9 cellular contexts compared by ENCODE assay signal in the genomic region with DNA sequence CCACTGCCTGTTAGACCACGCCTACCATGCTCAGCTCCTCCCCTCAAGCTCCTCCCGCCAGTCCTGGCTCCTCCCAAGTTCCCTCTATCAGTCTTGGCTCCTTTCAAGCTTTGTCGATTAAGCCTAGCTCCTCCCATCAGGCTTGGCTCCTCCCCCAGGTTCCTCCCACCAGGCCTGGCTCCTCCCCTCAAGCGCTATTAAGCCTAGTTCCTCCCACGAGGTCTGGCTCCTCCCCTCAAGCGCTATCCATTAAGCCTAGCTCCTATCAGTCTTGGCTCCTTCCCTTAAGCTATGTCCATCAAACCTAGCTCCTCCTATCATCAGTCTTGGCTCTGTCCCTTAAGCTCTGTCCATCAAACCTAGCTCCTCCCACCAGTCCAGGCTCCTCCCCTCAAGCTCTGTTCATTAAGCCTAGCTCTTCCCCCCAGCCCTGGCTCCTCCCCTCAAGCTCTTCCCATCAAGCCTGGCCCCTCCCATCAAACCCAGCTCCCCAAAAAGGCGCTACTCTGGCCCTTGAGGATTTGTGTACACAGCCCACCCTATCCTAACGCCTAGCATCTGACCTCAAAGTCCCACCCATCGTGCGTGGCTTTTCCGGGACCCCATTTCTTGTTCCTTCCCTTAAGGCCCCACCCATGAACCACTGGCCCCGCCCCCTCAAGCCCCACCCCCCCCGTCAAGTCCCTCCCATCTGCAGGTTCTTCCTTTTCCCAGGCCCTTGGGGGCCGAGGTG. TPM values are rescaled to one million over a fixed set of nuclear protein-coding genes. Genes with fewer than 3 reads are reported as not detected.
DNase-seq lines count a peak whose midpoint lies in the region; ATAC-seq and TF ChIP-seq lines count a peak whose summit lies in the region.
"Had no signal": no experiment of that assay in that cellular context is flagged by ENCODE, and none has a peak within 500 bp of the region (broad histone marks: within the 10 kb centered on the region; RNA-seq: fewer than 3 reads in every experiment).

No MANE protein-coding gene starts in this region.

- H3K9me3 Mint-ChIP-seq in activated T-helper 17 cell treated with anti-CD3 and anti-CD28 coated beads, Interleukin-2, amount 50 U/mL, for 72 hours = no peaks in the 10 kb centered on the region
- no peaks in the 10 kb centered on the region for H3K9me3 Mint-ChIP-seq in natural killer cell treated with Interleukin-12 subunit alpha and Interleukin-12 subunit beta and Interleukin-15 and Interleukin-18, amount 100 ng/mL, for 72 hours
- no peaks in the 10 kb centered on the region for H3K9me3 Mint-ChIP-seq in endothelial cell (ENCODE audit: unreplicated experiment)
- peaks cover 0 to 2% (median 0%) of the 10 kb centered on the region in 8 donors for H3K9me3 Mint-ChIP-seq in CD4-positive, alpha-beta memory T cell

- no peak overlapping the region for H3K27ac Mint-ChIP-seq in activated T-helper 17 cell treated with anti-CD3 and anti-CD28 coated beads, Interleukin-2, amount 50 U/mL, for 72 hours
- H3K27ac Mint-ChIP-seq in natural killer cell treated with Interleukin-12 subunit alpha and Interleukin-12 subunit beta and Interleukin-15 and Interleukin-18, amount 100 ng/mL, for 72 hours = no peak overlapping the region
- H3K27ac Mint-ChIP-seq in endothelial cell (ENCODE audit: unreplicated experiment) = no peak overlapping the region
- peak overlapping the region in 1 of 7 donors; percentile 71 for H3K27ac Mint-ChIP-seq in CD4-positive, alpha-beta memory T cell

- DNase-seq in NCI-H2029 (lab: John Stamatoyannopoulos, UW) (peak; percentile 23), NCI-H2029 treated with DMSO at 0.1 percent for 48 hours (lab: John Stamatoyannopoulos, UW) (no peak), NCI-H2196 (lab: John Stamatoyannopoulos, UW; ENCODE audit: unreplicated experiment) (peak; percentile 22), Peyer's patch (no peak), endothelial cell (ENCODE audit: low spot score) (no peak)
- DNase-seq in natural killer cell treated with Interleukin-12 subunit alpha and Interleukin-12 subunit beta and Interleukin-15 and Interleukin-18, amount 100 ng/mL, for 72 hours (ENCODE audit: low spot score) = no peak
- DNase-seq in CD4-positive, alpha-beta memory T cell = no peak

- H3K4me1 Mint-ChIP-seq in activated T-helper 17 cell treated with anti-CD3 and anti-CD28 coated beads, Interleukin-2, amount 50 U/mL, for 72 hours = peaks cover 8% of the 10 kb centered on the region
- H3K4me1 Mint-ChIP-seq in natural killer cell treated with Interleukin-12 subunit alpha and Interleukin-12 subunit beta and Interleukin-15 and Interleukin-18, amount 100 ng/mL, for 72 hours (ENCODE audit: low read depth in 2 of 2) = peaks cover 0 to 8% of the 10 kb centered on the region in 2 donors
- no peaks in the 10 kb centered on the region for H3K4me1 Mint-ChIP-seq in endothelial cell (ENCODE audit: unreplicated experiment)
- H3K4me1 Mint-ChIP-seq in CD4-positive, alpha-beta memory T cell = peaks cover 0 to 4% (median under 1%) of the 10 kb centered on the region in 4 donors

- H3K4me3 ChIP-seq in Peyer's patch = no peak overlapping the region
- H3K4me3 ChIP-seq in CD4-positive, alpha-beta memory T cell (ENCODE audit: low read length in 2 of 2) = no peak overlapping the region

- no peaks in the 10 kb centered on the region for H3K27me3 ChIP-seq in Peyer's patch
- no peaks in the 10 kb centered on the region for H3K27me3 ChIP-seq in CD4-positive, alpha-beta memory T cell (ENCODE audit: insufficient read depth, low read length)

- intact Hi-C loops in CD4-positive, alpha-beta memory T cell (cut with micrococcal nuclease) = no loop called here

- no peak for TF ChIP-seq CTCF in Peyer's patch (IDR thresholded peaks at IDR 0.05)
- TF ChIP-seq CTCF in endothelial cell (IDR thresholded peaks at IDR 0.05; ENCODE audit: unreplicated experiment) = no peak

- POLR2A ChIA-PET in CD4-positive, alpha-beta memory T cell (lab: Charles Lee; ENCODE audit: partially characterized antibody) = interaction anchor here (0.5 kb wide), 1 partner anchor 12 kb away, joined by 3 read pairs; no protein-coding TSS in a partner anchor

- TF ChIP-seq POLR2A in Peyer's patch (IDR thresholded peaks at IDR 0.05) = no peak

- CTCF ChIA-PET in CD4-positive, alpha-beta memory T cell (lab: Charles Lee; ENCODE audit: partially characterized antibody) = interaction anchor here (1.2 to 1.6 kb wide), 2 partner anchors 13 to 194 kb away, joined by 3 read pairs; no protein-coding TSS in a partner anchor

- H3K4me1 ChIP-seq in Peyer's patch = no peaks in the 10 kb centered on the region
- no peaks in the 10 kb centered on the region for H3K4me1 ChIP-seq in CD4-positive, alpha-beta memory T cell (ENCODE audit: insufficient read depth, low read length)

- peaks cover 23% of the 10 kb centered on the region for H3K27me3 Mint-ChIP-seq in activated T-helper 17 cell treated with anti-CD3 and anti-CD28 coated beads, Interleukin-2, amount 50 U/mL, for 72 hours
- H3K27me3 Mint-ChIP-seq in natural killer cell treated with Interleukin-12 subunit alpha and Interleukin-12 subunit beta and Interleukin-15 and Interleukin-18, amount 100 ng/mL, for 72 hours = peaks cover 9 to 13% of the 10 kb centered on the region in 2 donors
- peaks cover 6% of the 10 kb centered on the region for H3K27me3 Mint-ChIP-seq in endothelial cell (ENCODE audit: unreplicated experiment)
- H3K27me3 Mint-ChIP-seq in CD4-positive, alpha-beta memory T cell = peaks cover 0 to 7% of the 10 kb centered on the region in 2 donors

- H3K4me3 Mint-ChIP-seq in activated T-helper 17 cell treated with anti-CD3 and anti-CD28 coated beads, Interleukin-2, amount 50 U/mL, for 72 hours = no peak overlapping the region
- no peak overlapping the region for H3K4me3 Mint-ChIP-seq in natural killer cell treated with Interleukin-12 subunit alpha and Interleukin-12 subunit beta and Interleukin-15 and Interleukin-18, amount 100 ng/mL, for 72 hours
- H3K4me3 Mint-ChIP-seq in endothelial cell (ENCODE audit: unreplicated experiment) = no peak overlapping the region
- H3K4me3 Mint-ChIP-seq in CD4-positive, alpha-beta memory T cell = no peak overlapping the region

- peaks cover 0 to 27% (median 0%) of the 10 kb centered on the region in 3 donors for H3K36me3 ChIP-seq in Peyer's patch
- no peaks in the 10 kb centered on the region for H3K36me3 ChIP-seq in CD4-positive, alpha-beta memory T cell (ENCODE audit: insufficient read depth, low read length)

- H3K36me3 Mint-ChIP-seq in activated T-helper 17 cell treated with anti-CD3 and anti-CD28 coated beads, Interleukin-2, amount 50 U/mL, for 72 hours (ENCODE audit: low read depth) = peaks cover 4% of the 10 kb centered on the region
- no peaks in the 10 kb centered on the region for H3K36me3 Mint-ChIP-seq in natural killer cell treated with Interleukin-12 subunit alpha and Interleukin-12 subunit beta and Interleukin-15 and Interleukin-18, amount 100 ng/mL, for 72 hours
- peaks cover 7% of the 10 kb centered on the region for H3K36me3 Mint-ChIP-seq in endothelial cell (ENCODE audit: low read depth, unreplicated experiment)
- H3K36me3 Mint-ChIP-seq in CD4-positive, alpha-beta memory T cell = no peaks in the 10 kb centered on the region

- no peak overlapping the region for H3K27ac ChIP-seq in Peyer's patch
- H3K27ac ChIP-seq in CD4-positive, alpha-beta memory T cell (ENCODE audit: low read depth, low read length) = no peak overlapping the region

- no peaks in the 10 kb centered on the region for H3K9me3 ChIP-seq in Peyer's patch
- H3K9me3 ChIP-seq in CD4-positive, alpha-beta memory T cell (ENCODE audit: control insufficient read depth in 1 of 2, low read length in 2 of 2) = no peaks in the 10 kb centered on the region

- ATAC-seq in activated T-helper 17 cell treated with anti-CD3 and anti-CD28 coated beads, Interleukin-2, amount 50 U/mL, for 72 hours (replicated peaks) = peak; percentile 71
- ATAC-seq in natural killer cell treated with Interleukin-12 subunit alpha and Interleukin-12 subunit beta and Interleukin-15 and Interleukin-18, amount 100 ng/mL, for 72 hours = peak; percentile 61 to 68

RNA-seq across cellular contexts. Expression of gene CAMSAP3, which starts 10.0 kb away (rescaled TPM):
- under 1 TPM; 0.11 to 0.37 TPM for total RNA-seq in activated T-helper 17 cell treated with anti-CD3 and anti-CD28 coated beads, Interleukin-2, amount 50 U/mL, for 72 hours
- 1 to 10 TPM in 1 of 2 donors, under 1 TPM in 1; 0.36 to 1.2 TPM for total RNA-seq in natural killer cell treated with Interleukin-12 subunit alpha and Interleukin-12 subunit beta and Interleukin-15 and Interleukin-18, amount 100 ng/mL, for 72 hours
- total RNA-seq in Peyer's patch = 10 to 100 TPM; 24.8 to 71.7 (median 60.3) TPM
- 9.3 TPM for total RNA-seq in endothelial cell (ENCODE audit: unreplicated experiment)
- under 1 TPM; 0.15 to 0.19 TPM for total RNA-seq in CD4-positive, alpha-beta memory T cell
- polyA plus RNA-seq in CD4-positive, alpha-beta memory T cell = under 1 TPM in 1 of 2 donors, not detected in 1; 0.07 TPM

RNA-seq across cellular contexts. Expression of gene XAB2, which starts 23.7 kb away (rescaled TPM):
- total RNA-seq in activated T-helper 17 cell treated with anti-CD3 and anti-CD28 coated beads, Interleukin-2, amount 50 U/mL, for 72 hours = 10 to 100 TPM; 39.0 to 53.8 TPM
- total RNA-seq in natural killer cell treated with Interleukin-12 subunit alpha and Interleukin-12 subunit beta and Interleukin-15 and Interleukin-18, amount 100 ng/mL, for 72 hours = 10 to 100 TPM; 42.2 to 46.1 TPM
- total RNA-seq in Peyer's patch (10 to 100 TPM; 26.6 to 61.9 (median 33.7) TPM), endothelial cell (ENCODE audit: unreplicated experiment) (46.1 TPM)
- total RNA-seq in CD4-positive, alpha-beta memory T cell = 10 to 100 TPM; 75.6 to 77.2 TPM
- 1 to 10 TPM; 5.4 to 9.6 TPM for polyA plus RNA-seq in CD4-positive, alpha-beta memory T cell

RNA-seq across cellular contexts. Expression of gene PET100, which starts 23.9 kb away (rescaled TPM):
- total RNA-seq in activated T-helper 17 cell treated with anti-CD3 and anti-CD28 coated beads, Interleukin-2, amount 50 U/mL, for 72 hours = 10 to 100 TPM; 90.1 to 93.7 TPM
- total RNA-seq in natural killer cell treated with Interleukin-12 subunit alpha and Interleukin-12 subunit beta and Interleukin-15 and Interleukin-18, amount 100 ng/mL, for 72 hours = 10 to 100 TPM; 75.9 to 95.7 TPM
- total RNA-seq in Peyer's patch (100 to 1,000 TPM in 1 of 4 donors, 10 to 100 TPM in 3; 12.6 to 102 (median 14.5) TPM), endothelial cell (ENCODE audit: unreplicated experiment) (122 TPM)
- 100 to 1,000 TPM; 120 to 144 TPM for total RNA-seq in CD4-positive, alpha-beta memory T cell
- 100 to 1,000 TPM; 127 to 279 TPM for polyA plus RNA-seq in CD4-positive, alpha-beta memory T cell

RNA-seq across cellular contexts. Expression of gene PCP2, which starts 27.9 kb away (rescaled TPM):
- 10 to 100 TPM in 1 of 2 donors, 1 to 10 TPM in 1; 3.6 to 19.5 TPM for total RNA-seq in activated T-helper 17 cell treated with anti-CD3 and anti-CD28 coated beads, Interleukin-2, amount 50 U/mL, for 72 hours
- total RNA-seq in natural killer cell treated with Interleukin-12 subunit alpha and Interleukin-12 subunit beta and Interleukin-15 and Interleukin-18, amount 100 ng/mL, for 72 hours = 1 to 10 TPM; 1.2 to 1.5 TPM
- total RNA-seq in Peyer's patch (10 to 100 TPM in 1 of 4 donors, 1 to 10 TPM in 2, not detected in 1; 2.3 to 13.4 (median 7.8) TPM), endothelial cell (ENCODE audit: unreplicated experiment) (not detected)
- 1 to 10 TPM; 5.7 to 6.4 TPM for total RNA-seq in CD4-positive, alpha-beta memory T cell
- polyA plus RNA-seq in CD4-positive, alpha-beta memory T cell = 1 to 10 TPM in 1 of 2 donors, under 1 TPM in 1; 0.96 to 1.2 TPM
- total RNA-seq: temporal lobe had no signal

RNA-seq across cellular contexts. Expression of gene STXBP2, which starts 31.3 kb away (rescaled TPM):
- 100 to 1,000 TPM; 113 to 154 TPM for total RNA-seq in activated T-helper 17 cell treated with anti-CD3 and anti-CD28 coated beads, Interleukin-2, amount 50 U/mL, for 72 hours
- 100 to 1,000 TPM; 233 to 247 TPM for total RNA-seq in natural killer cell treated with Interleukin-12 subunit alpha and Interleukin-12 subunit beta and Interleukin-15 and Interleukin-18, amount 100 ng/mL, for 72 hours
- total RNA-seq in Peyer's patch (100 to 1,000 TPM; 117 to 245 (median 199) TPM), endothelial cell (ENCODE audit: unreplicated experiment) (42.2 TPM)
- 100 to 1,000 TPM; 219 to 220 TPM for total RNA-seq in CD4-positive, alpha-beta memory T cell
- polyA plus RNA-seq in CD4-positive, alpha-beta memory T cell = 10 to 100 TPM; 73.1 to 88.8 TPM

Comparison
In these comparisons a context has a peak if more than half of its experiments do, and no peak if none do; other contexts are left out.
1. DNase-seq: peak in NCI-H2029 (single experiment) and NCI-H2196 (single experiment); none in NCI-H2029 treated with DMSO at 0.1 percent for 48 hours (single experiment), natural killer cell treated with Interleukin-12 subunit alpha and Interleukin-12 subunit beta and Interleukin-15 and Interleukin-18, amount 100 ng/mL, for 72 hours (single experiment), Peyer's patch (0 of 3), endothelial cell (single experiment) and CD4-positive, alpha-beta memory T cell (0 of 5).